Comparison of ENCODE assay signal across 2 cellular contexts in genomic region chrX:106952988-106953387, GRCh38.
TF ChIP-seq lines count a peak whose summit lies in the region.

No MANE protein-coding gene starts in this region.

TF ChIP-seq in liver, 16 proteins besides CTCF, POLR2A, EP300 and RAD21 (continued from another document):
- TF ChIP-seq REST (IDR thresholded peaks at IDR 0.05) (no peak), JUND (IDR thresholded peaks at IDR 0.05) (no peak), FOXA2 (IDR thresholded peaks at IDR 0.05) (no peak), ATF3 (IDR thresholded peaks at IDR 0.05) (no peak), RXRA (IDR thresholded peaks at IDR 0.05) (no peak), EGR1 (IDR thresholded peaks at IDR 0.05; ENCODE audit: low read depth in 2 of 2) (no peak), HNF4G (IDR thresholded peaks at IDR 0.05) (no peak), FOXA1 (IDR thresholded peaks at IDR 0.05) (no peak), NR2F2 (IDR thresholded peaks at IDR 0.05) (no peak), GABPA (IDR thresholded peaks at IDR 0.05 in 1 of 2, conservative IDR thresholded peaks at IDR 0.05 in 1 of 2) (no peak), TAF1 (conservative IDR thresholded peaks at IDR 0.05) (no peak), ZBTB33 (IDR thresholded peaks at IDR 0.05) (no peak), YY1 (IDR thresholded peaks at IDR 0.05) (no peak), HNF4A (conservative IDR thresholded peaks at IDR 0.05) (no peak)
TF ChIP-seq in liver: peak in this region for 0.

TF ChIP-seq in WTC11, 78 proteins besides CTCF, POLR2A, EP300 and RAD21 (continued from another document):
- no peak for TF ChIP-seq ZNF263 (CRISPR knock-in tag; IDR thresholded peaks at IDR 0.05; ENCODE audit: low read depth)
